12 cellular contexts compared by ENCODE assay signal in genomic region chr11:67379061-67380058, GRCh38. TPM values are rescaled to one million over a fixed set of nuclear protein-coding genes. Genes with fewer than 3 reads are reported as not detected.
A peak's percentile ranks its signal among the peaks of the same experiment; 100 is the strongest.
DNase-seq lines count a peak whose midpoint lies in the region; ATAC-seq and TF ChIP-seq lines count a peak whose summit lies in the region.
"Had no signal": no experiment of that assay in that cellular context is flagged by ENCODE, and none has a peak within 500 bp of the region (broad histone marks: within the 10 kb centered on the region; RNA-seq: fewer than 3 reads in every experiment).

No MANE protein-coding gene starts in this region.

- H3K36me3 ChIP-seq in suprapubic skin = no peaks in the 10 kb centered on the region

- ATAC-seq in activated T-cell treated with anti-CD3 and anti-CD28 coated beads, Interleukin-2, amount 50 U/mL, for 4 hours = no peak
- peak; percentile 65 for ATAC-seq in SK-N-SH treated with all-trans-retinoic acid at 6 μM for 48 hours

- 48% methylated on average over 10 of the region's 23 CpGs for WGBS in suprapubic skin

- TF ChIP-seq POLR2A in suprapubic skin (IDR thresholded peaks at IDR 0.05) = no peak

- H3K4me1 Mint-ChIP-seq in activated T-cell treated with anti-CD3 and anti-CD28 coated beads, Interleukin-2, amount 50 U/mL, for 24 hours (ENCODE audit: low read depth) = peaks cover 12% of the 10 kb centered on the region
- H3K4me1 Mint-ChIP-seq in activated T-cell treated with anti-CD3 and anti-CD28 coated beads, Interleukin-2, amount 50 U/mL, for 4 hours (ENCODE audit: low read depth) = peaks cover 13% of the 10 kb centered on the region

- H3K4me3 Mint-ChIP-seq in activated T-cell treated with anti-CD3 and anti-CD28 coated beads, Interleukin-2, amount 50 U/mL, for 24 hours = no peak overlapping the region
- no peak overlapping the region for H3K4me3 Mint-ChIP-seq in activated T-cell treated with anti-CD3 and anti-CD28 coated beads, Interleukin-2, amount 50 U/mL, for 4 hours

- no peaks in the 10 kb centered on the region for H3K9me3 Mint-ChIP-seq in activated T-cell treated with anti-CD3 and anti-CD28 coated beads, Interleukin-2, amount 50 U/mL, for 24 hours
- no peaks in the 10 kb centered on the region for H3K9me3 Mint-ChIP-seq in activated T-cell treated with anti-CD3 and anti-CD28 coated beads, Interleukin-2, amount 50 U/mL, for 4 hours

- TF ChIP-seq EP300 in suprapubic skin (IDR thresholded peaks at IDR 0.05) = no peak

- no peak for DNase-seq in activated T-cell treated with anti-CD3 and anti-CD28 coated beads, Interleukin-2, amount 50 U/mL, for 24 hours
- no peak for DNase-seq in activated T-cell treated with anti-CD3 and anti-CD28 coated beads, Interleukin-2, amount 50 U/mL, for 4 hours
- DNase-seq in fibroblast of the aortic adventitia (ENCODE audit: low read depth) (peak; percentile 62), suprapubic skin (ENCODE audit: low spot score in 2 of 2) (no peak), NCI-H1417 treated with DMSO at 0.1 percent for 48 hours (lab: John Stamatoyannopoulos, UW) (no peak), glomerular visceral epithelial cell (ENCODE audit: extremely low spot score) (no peak)
- no peak for DNase-seq in stimulated activated CD4-positive, alpha-beta T cell treated with anti-CD3 and anti-CD28 coated beads, Interleukin-4, amount 100 ng/mL, for 4 hours
- DNase-seq: activated naive CD4-positive, alpha-beta T cell treated with Interleukin-2 at 50 U/mL for 16 hours; cortex of kidney; hypothalamus; NCI-H510A had no signal

- no peaks in the 10 kb centered on the region for H3K36me3 Mint-ChIP-seq in activated T-cell treated with anti-CD3 and anti-CD28 coated beads, Interleukin-2, amount 50 U/mL, for 24 hours (ENCODE audit: low read depth)
- no peaks in the 10 kb centered on the region for H3K36me3 Mint-ChIP-seq in activated T-cell treated with anti-CD3 and anti-CD28 coated beads, Interleukin-2, amount 50 U/mL, for 4 hours (ENCODE audit: insufficient read depth)

- H3K9me3 ChIP-seq in suprapubic skin = no peaks in the 10 kb centered on the region

- TF ChIP-seq CTCF in fibroblast of the aortic adventitia (IDR thresholded peaks at IDR 0.05; ENCODE audit: insufficient read depth, low read length) (no peak), suprapubic skin (IDR thresholded peaks at IDR 0.05) (no peak)

- peak overlapping the region; percentile 15 for H3K27ac ChIP-seq in suprapubic skin

- peaks cover 48% of the 10 kb centered on the region for H3K4me1 ChIP-seq in suprapubic skin

- H3K27me3 ChIP-seq in suprapubic skin = no peaks in the 10 kb centered on the region

- peak overlapping the region; percentile 26 for H3K27ac Mint-ChIP-seq in activated T-cell treated with anti-CD3 and anti-CD28 coated beads, Interleukin-2, amount 50 U/mL, for 24 hours

- H3K4me3 ChIP-seq in fibroblast of the aortic adventitia (ENCODE audit: low read depth, low read length) = no peak overlapping the region
- H3K4me3 ChIP-seq in suprapubic skin = no peak overlapping the region

- peaks cover 15% of the 10 kb centered on the region for H3K27me3 Mint-ChIP-seq in activated T-cell treated with anti-CD3 and anti-CD28 coated beads, Interleukin-2, amount 50 U/mL, for 24 hours
- peaks cover 6% of the 10 kb centered on the region for H3K27me3 Mint-ChIP-seq in activated T-cell treated with anti-CD3 and anti-CD28 coated beads, Interleukin-2, amount 50 U/mL, for 4 hours (ENCODE audit: low read depth)

TF ChIP-seq in SK-N-SH treated with all-trans-retinoic acid at 6 μM for 48 hours, 23 proteins besides CTCF, POLR2A, EP300 and RAD21:
- TF ChIP-seq OSR1 (CRISPR knock-in tag; IDR thresholded peaks at IDR 0.05) (no peak), ZFP3 (CRISPR knock-in tag; IDR thresholded peaks at IDR 0.05) (no peak), CREB5 (CRISPR knock-in tag; IDR thresholded peaks at IDR 0.05; ENCODE audit: low read depth) (no peak), ZNF565 (CRISPR knock-in tag; conservative IDR thresholded peaks at IDR 0.05; ENCODE audit: low read depth) (no peak), GLIS3 (CRISPR knock-in tag; IDR thresholded peaks at IDR 0.05) (no peak), RARB (CRISPR knock-in tag; IDR thresholded peaks at IDR 0.05) (no peak), ARNTL (CRISPR knock-in tag; IDR thresholded peaks at IDR 0.05; ENCODE audit: borderline replicate concordance, low read depth) (no peak), PPARA (CRISPR knock-in tag; IDR thresholded peaks at IDR 0.05; ENCODE audit: borderline replicate concordance) (no peak), CSDC2 (CRISPR knock-in tag; IDR thresholded peaks at IDR 0.05) (no peak), BACH2 (CRISPR knock-in tag; IDR thresholded peaks at IDR 0.05; ENCODE audit: borderline replicate concordance) (no peak), ISL1 (CRISPR knock-in tag; IDR thresholded peaks at IDR 0.05) (no peak), ZFP30 (CRISPR knock-in tag; IDR thresholded peaks at IDR 0.05) (no peak), TOX (CRISPR knock-in tag; IDR thresholded peaks at IDR 0.05; ENCODE audit: borderline replicate concordance) (no peak), TSHZ2 (CRISPR knock-in tag; IDR thresholded peaks at IDR 0.05) (no peak), TCF4 (CRISPR knock-in tag; IDR thresholded peaks at IDR 0.05; ENCODE audit: borderline replicate concordance) (no peak), ZC3H10 (CRISPR knock-in tag; IDR thresholded peaks at IDR 0.05) (no peak)

RNA-seq across cellular contexts. Expression of gene CLCF1, which starts 6.0 kb away (rescaled TPM):
- 1 to 10 TPM in 2 of 3 donors, under 1 TPM in 1; 0.56 to 1.5 (median 1.4) TPM for total RNA-seq in activated T-cell treated with anti-CD3 and anti-CD28 coated beads, Interleukin-2, amount 50 U/mL, for 4 hours
- total RNA-seq in fibroblast of the aortic adventitia (ENCODE audit: low replicate concordance) (1.5 and 9.4 TPM in 2 replicates), suprapubic skin (1 to 10 TPM; 2.7 to 5.5 (median 4.0) TPM)

RNA-seq across cellular contexts. Expression of gene RAD9A, which starts 12.4 kb away (rescaled TPM):
- 10 to 100 TPM; 36.2 to 40.0 (median 36.2) TPM for total RNA-seq in activated T-cell treated with anti-CD3 and anti-CD28 coated beads, Interleukin-2, amount 50 U/mL, for 4 hours
- 4.7 and 11.2 TPM in 2 replicates for total RNA-seq in fibroblast of the aortic adventitia (ENCODE audit: low replicate concordance)
- 10 to 100 TPM; 24.1 to 86.9 (median 28.5) TPM for total RNA-seq in suprapubic skin

RNA-seq across cellular contexts. Expression of gene PPP1CA, which starts 22.3 kb away (rescaled TPM):
- 100 to 1,000 TPM; 262 to 265 (median 264) TPM for total RNA-seq in activated T-cell treated with anti-CD3 and anti-CD28 coated beads, Interleukin-2, amount 50 U/mL, for 4 hours
- 97.6 and 129 TPM in 2 replicates for total RNA-seq in fibroblast of the aortic adventitia (ENCODE audit: low replicate concordance)
- 100 to 1,000 TPM in 3 of 4 donors, 10 to 100 TPM in 1; 75.6 to 158 (median 121) TPM for total RNA-seq in suprapubic skin

RNA-seq across cellular contexts. Expression of gene TBC1D10C, which starts 24.5 kb away (rescaled TPM):
- total RNA-seq in activated T-cell treated with anti-CD3 and anti-CD28 coated beads, Interleukin-2, amount 50 U/mL, for 4 hours = 10 to 100 TPM; 63.5 to 90.1 (median 68.5) TPM
- total RNA-seq in fibroblast of the aortic adventitia (ENCODE audit: low replicate concordance) (not detected in 2 replicates), suprapubic skin (under 1 TPM; 0.26 to 0.64 (median 0.52) TPM)

RNA-seq across cellular contexts. Expression of gene POLD4, which starts 26.0 kb away (rescaled TPM):
- 10 to 100 TPM; 16.4 to 23.8 (median 22.0) TPM for total RNA-seq in activated T-cell treated with anti-CD3 and anti-CD28 coated beads, Interleukin-2, amount 50 U/mL, for 4 hours
- total RNA-seq in fibroblast of the aortic adventitia (ENCODE audit: low replicate concordance) (53.5 and 101 TPM in 2 replicates), suprapubic skin (10 to 100 TPM; 54.5 to 75.7 (median 65.0) TPM)
